Comparison of ENCODE assay signal across 1 cellular context in genomic region chr22:45645150-45645525, GRCh38.
TF ChIP-seq lines count a peak whose summit lies in the region.

No MANE protein-coding gene starts in this region.

TF ChIP-seq in H1, 55 proteins besides CTCF, POLR2A, EP300 and RAD21:
- no peak for TF ChIP-seq KDM5A (IDR thresholded peaks at IDR 0.05; ENCODE audit: low read length)
